17 cellular contexts compared by ENCODE assay signal in the genomic region with DNA sequence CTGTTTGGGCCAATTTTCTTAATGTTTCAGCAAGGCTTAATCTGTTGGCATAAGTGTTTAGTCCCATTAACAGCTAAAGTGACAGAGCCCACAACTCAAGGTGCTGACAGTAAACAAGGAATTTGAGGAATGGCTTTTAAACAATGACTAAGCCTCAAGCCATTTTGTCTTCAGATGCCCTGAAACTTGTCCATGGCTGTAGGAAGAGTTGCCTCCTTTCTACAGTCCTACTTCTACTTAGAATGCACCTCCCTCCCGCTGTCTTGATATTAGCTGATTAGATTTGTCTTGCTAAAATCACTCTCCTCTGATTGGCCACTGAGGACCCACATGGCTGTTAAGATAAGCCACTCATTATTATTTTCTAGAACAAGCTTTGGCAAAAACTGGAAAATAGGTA.
DNase-seq lines count a peak whose midpoint lies in the region; ATAC-seq and TF ChIP-seq lines count a peak whose summit lies in the region.
"Had no signal": no experiment of that assay in that cellular context is flagged by ENCODE, and none has a peak within 500 bp of the region (broad histone marks: within the 10 kb centered on the region; RNA-seq: fewer than 3 reads in every experiment).

No MANE protein-coding gene starts in this region.

- no peaks in the 10 kb centered on the region; the same call in 1 of the 2 replicates for H3K36me3 Mint-ChIP-seq in HFFc6 (ENCODE audit: low read depth)
- H3K36me3 Mint-ChIP-seq: CD4-positive, CD25-positive, alpha-beta regulatory T cell; IgD-negative memory B cell had no signal

- TF ChIP-seq CTCF in PC-9 (conservative IDR thresholded peaks at IDR 0.05) (no peak), retinal pigment epithelial cell (conservative IDR thresholded peaks at IDR 0.05; ENCODE audit: low read depth, low read length) (no peak), HFFc6 (IDR thresholded peaks at IDR 0.05) (no peak)

- no peak overlapping the region for H3K4me3 ChIP-seq in HAP-1
- no peak overlapping the region for H3K4me3 ChIP-seq in PC-9
- no peak overlapping the region for H3K4me3 ChIP-seq in retinal pigment epithelial cell (ENCODE audit: low read length)
- H3K4me3 ChIP-seq: SJSA1 had no signal

- H3K4me2 ChIP-seq in PC-9 = peak overlapping the region; percentile 81

- H3F3A ChIP-seq in PC-9 (ENCODE audit: insufficient read depth, low read depth) = peaks cover 38% of the 10 kb centered on the region

- no peak overlapping the region for H3K4me3 Mint-ChIP-seq in HFFc6
- H3K4me3 Mint-ChIP-seq: B cell; CD4-positive, CD25-positive, alpha-beta regulatory T cell; IgD-negative memory B cell had no signal

- ATAC-seq in GM18505 (IDR thresholded peaks at IDR 0.05; ENCODE audit: unreplicated experiment) = no peak

- CTCF ChIA-PET in PC-9 (lab: Charles Lee) = no interaction called here

- BruUV-seq in PC-9 (replicated peaks; lab: Mats Ljungman, UMichigan) = no TSS peak

- H3K9me2 ChIP-seq in PC-9 (ENCODE audit: insufficient read depth) = no peaks in the 10 kb centered on the region

- H3K4me1 Mint-ChIP-seq in HFFc6 (ENCODE audit: low read depth) = no peaks in the 10 kb centered on the region
- H3K4me1 Mint-ChIP-seq: B cell; CD4-positive, CD25-positive, alpha-beta regulatory T cell; IgD-negative memory B cell had no signal

- no peaks in the 10 kb centered on the region for H3K9me3 ChIP-seq in HAP-1
- no peaks in the 10 kb centered on the region for H3K9me3 ChIP-seq in PC-9 (ENCODE audit: insufficient read depth, low read depth)
- H3K9me3 ChIP-seq: Caco-2, SJSA1 had no signal

- TF ChIP-seq POLR2A in GM18505 (IDR thresholded peaks at IDR 0.05; ENCODE audit: borderline replicate concordance, extremely low read depth, insufficient read depth, insufficient read length) = no peak

- H3K4me1 ChIP-seq in HAP-1 (peaks cover 33% of the 10 kb centered on the region), PC-9 (replicated peaks; ENCODE audit: insufficient read depth) (peaks cover 56% of the 10 kb centered on the region)
- H3K4me1 ChIP-seq: SJSA1 had no signal

- in situ Hi-C loops in HAP-1 (cut with MboI; ENCODE audit: low sequenced_read_pairs) = no loop called here

- H3K27me3 ChIP-seq in HAP-1 (ENCODE audit: low read depth) (no peaks in the 10 kb centered on the region), PC-9 (ENCODE audit: insufficient read depth, low read depth) (no peaks in the 10 kb centered on the region)
- H3K27me3 ChIP-seq: SJSA1 had no signal

- peak; percentile 39 to 81 for DNase-seq in HAP-1 (ENCODE audit: low spot score in 2 of 2)
- DNase-seq in PC-9 = peak in 1 of 2 experiments; percentile 84
- DNase-seq in iPS DF 4.7 (ENCODE audit: extremely low read depth, low spot score) = peak; percentile 25
- DNase-seq in retinal pigment epithelial cell (ENCODE audit: low read depth) = peak; percentile 30
- DNase-seq in HuH-7 (ENCODE audit: low spot score) = no peak
- no peak for DNase-seq in HFFc6
- DNase-seq: ACHN; Caco-2; CD4-positive, CD25-positive, alpha-beta regulatory T cell; HCEC 1CT; NCI-H1105 treated with DMSO at 0.1 percent for 48 hours; NCI-H187 treated with DMSO at 0.1 percent for 48 hours; NCI-H526 treated with DMSO at 0.1 percent for 48 hours had no signal

- no peak overlapping the region for H3K27ac Mint-ChIP-seq in HFFc6
- H3K27ac Mint-ChIP-seq: B cell; CD4-positive, CD25-positive, alpha-beta regulatory T cell; IgD-negative memory B cell had no signal

- POLR2A ChIA-PET in PC-9 (lab: Charles Lee; ENCODE audit: unreplicated experiment) = no interaction called here

- peaks cover 44% of the 10 kb centered on the region for H3K9me3 Mint-ChIP-seq in HFFc6

- no peaks in the 10 kb centered on the region for H4K20me1 ChIP-seq in PC-9 (ENCODE audit: insufficient read depth)

- no peaks in the 10 kb centered on the region for H3K36me3 ChIP-seq in HAP-1 (replicated peaks)
- no peaks in the 10 kb centered on the region for H3K36me3 ChIP-seq in PC-9 (ENCODE audit: low read depth)
- H3K36me3 ChIP-seq: SJSA1 had no signal

- 0 out of 2 replicates have a peak overlapping the region, but pooled peaks have one; percentile 8 for H2AFZ ChIP-seq in PC-9

- intact Hi-C loops in PC-9 (cut with micrococcal nuclease; ENCODE audit: unreplicated experiment) = no loop called here

- no peaks in the 10 kb centered on the region for H3K79me2 ChIP-seq in PC-9 (ENCODE audit: low read depth)

- H3K27ac ChIP-seq in PC-9 = peak overlapping the region; percentile 41; the same call in 1 of the 2 replicates
- H3K27ac ChIP-seq: SJSA1 had no signal

- H3K27me3 Mint-ChIP-seq in HFFc6 (ENCODE audit: insufficient read depth) = no peaks in the 10 kb centered on the region; the same call in 1 of the 2 replicates
- H3K27me3 Mint-ChIP-seq: CD4-positive, CD25-positive, alpha-beta regulatory T cell; IgD-negative memory B cell had no signal

Comparison
In these comparisons a context has a peak if more than half of its experiments do, and no peak if none do; other contexts are left out.
1. DNase-seq: peak in HAP-1 (2 of 2), iPS DF 4.7 (single experiment) and retinal pigment epithelial cell (single experiment); none in HuH-7 (single experiment) and HFFc6 (single experiment).